ENCODE assay signal across 11 cellular contexts in genomic region chr5:43422143-43422542, GRCh38. TPM values are rescaled to one million over a fixed set of nuclear protein-coding genes. Genes with fewer than 3 reads are reported as not detected.
DNase-seq lines count a peak whose midpoint lies in the region; ATAC-seq and TF ChIP-seq lines count a peak whose summit lies in the region.
"Had no signal": no experiment of that assay in that cellular context is flagged by ENCODE, and none has a peak within 500 bp of the region (broad histone marks: within the 10 kb centered on the region; RNA-seq: fewer than 3 reads in every experiment).

No MANE protein-coding gene starts in this region.

- intact Hi-C loops in dorsolateral prefrontal cortex (cut with DNase I), result no loop called here

- H3K27me3 ChIP-seq in dorsolateral prefrontal cortex, result no peaks in the 10 kb centered on the region
- H3K27me3 ChIP-seq: BLaER1 treated with 17β-estradiol and CSF1 and Interleukin-3, amounts not matched to agents 10 nM and 100 nM; neural progenitor cell had no signal

- no peak for DNase-seq in activated T-cell treated with anti-CD3 and anti-CD28 coated beads, Interleukin-2, amount 50 U/mL, for 72 hours
- no peak for DNase-seq in activated T-cell treated with anti-CD3 and anti-CD28 coated beads, Interleukin-2, amount 50 U/mL, for 1 hour
- peak; percentile 58 for DNase-seq in amniotic epithelial cell (ENCODE audit: low read depth)
- peak; percentile 96 for DNase-seq in kidney glomerular epithelial cell (lab: John Stamatoyannopoulos, UW)
- DNase-seq in dorsolateral prefrontal cortex, result no peak
- no peak for DNase-seq in T-helper 1 cell

- TF ChIP-seq CTCF in dorsolateral prefrontal cortex (IDR thresholded peaks at IDR 0.05 in 54 of 56, conservative IDR thresholded peaks at IDR 0.05 in 2 of 56; ENCODE audit: low read depth in 1 of 56, partially characterized antibody in 56 of 56), result no peak

- no peak overlapping the region for H3K4me3 Mint-ChIP-seq in activated T-cell treated with anti-CD3 and anti-CD28 coated beads, Interleukin-2, amount 50 U/mL, for 72 hours
- H3K4me3 Mint-ChIP-seq: neural progenitor cell had no signal

- no peaks in the 10 kb centered on the region for H3K4me1 Mint-ChIP-seq in activated T-cell treated with anti-CD3 and anti-CD28 coated beads, Interleukin-2, amount 50 U/mL, for 72 hours (ENCODE audit: low read depth)
- H3K4me1 Mint-ChIP-seq: neural progenitor cell had no signal

- H3K27me3 Mint-ChIP-seq in activated T-cell treated with anti-CD3 and anti-CD28 coated beads, Interleukin-2, amount 50 U/mL, for 72 hours (ENCODE audit: low read depth), result no peaks in the 10 kb centered on the region

- no peak overlapping the region for H3K4me3 ChIP-seq in dorsolateral prefrontal cortex
- H3K4me3 ChIP-seq: BLaER1 treated with 17β-estradiol and CSF1 and Interleukin-3, amounts not matched to agents 10 nM and 100 nM; neural progenitor cell had no signal

- no peak for ATAC-seq in activated T-cell treated with anti-CD3 and anti-CD28 coated beads, Interleukin-2, amount 50 U/mL, for 72 hours (replicated peaks in 1 of 2)
- ATAC-seq in GM21619 (IDR thresholded peaks at IDR 0.05; ENCODE audit: unreplicated experiment) (no peak), GM21528 (IDR thresholded peaks at IDR 0.05; ENCODE audit: low FRiP score, unreplicated experiment) (no peak)

- H3K36me3 Mint-ChIP-seq in activated T-cell treated with anti-CD3 and anti-CD28 coated beads, Interleukin-2, amount 50 U/mL, for 72 hours (ENCODE audit: insufficient read depth in 2 of 2), result no peaks in the 10 kb centered on the region
- H3K36me3 Mint-ChIP-seq: neural progenitor cell had no signal

- peak overlapping the region; percentile 18 for H3K27ac Mint-ChIP-seq in activated T-cell treated with anti-CD3 and anti-CD28 coated beads, Interleukin-2, amount 50 U/mL, for 72 hours
- H3K27ac Mint-ChIP-seq: activated T-helper 2 cell treated with anti-CD3 and anti-CD28 coated beads, Interferon-gamma antibody, Interleukin-2, Interleukin-4, amounts not matched to agents 10 μg/mL and 5 μg/mL and 100 μg/mL, durations not matched to agents 14 hours and 24 hours and 36 hours; neural progenitor cell had no signal

- H3K27ac ChIP-seq in dorsolateral prefrontal cortex, result no peak overlapping the region
- H3K27ac ChIP-seq: BLaER1 treated with 17β-estradiol and CSF1 and Interleukin-3, amounts not matched to agents 10 nM and 100 nM; neural progenitor cell had no signal

- no peaks in the 10 kb centered on the region for H3K9me3 Mint-ChIP-seq in activated T-cell treated with anti-CD3 and anti-CD28 coated beads, Interleukin-2, amount 50 U/mL, for 72 hours
- H3K9me3 Mint-ChIP-seq: activated T-helper 2 cell treated with anti-CD3 and anti-CD28 coated beads, Interferon-gamma antibody, Interleukin-2, Interleukin-4, amounts not matched to agents 10 μg/mL and 5 μg/mL and 100 μg/mL, durations not matched to agents 14 hours and 24 hours and 36 hours had no signal

RNA-seq across cellular contexts. Expression of gene CCL28, which starts 10.0 kb away (rescaled TPM):
- total RNA-seq in activated T-cell treated with anti-CD3 and anti-CD28 coated beads, Interleukin-2, amount 50 U/mL, for 72 hours, result 10 to 100 TPM; 15.0 to 15.2 TPM
- total RNA-seq in dorsolateral prefrontal cortex, result 1 to 10 TPM in 115 of 120 experiments, under 1 TPM in 5; 0.63 to 5.1 (median 2.6) TPM

Comparison
In these comparisons a context has a peak if more than half of its experiments do, and no peak if none do; other contexts are left out.
1. DNase-seq: peak in amniotic epithelial cell (single experiment) and kidney glomerular epithelial cell (single experiment); none in activated T-cell treated with anti-CD3 and anti-CD28 coated beads, Interleukin-2, amount 50 U/mL, for 72 hours (0 of 2), activated T-cell treated with anti-CD3 and anti-CD28 coated beads, Interleukin-2, amount 50 U/mL, for 1 hour (single experiment), dorsolateral prefrontal cortex (0 of 10) and T-helper 1 cell (0 of 5).